ENCODE assay signal across 8 cellular contexts in genomic region chr11:67268036-67268683, GRCh38. TPM values are rescaled to one million over a fixed set of nuclear protein-coding genes. Genes with fewer than 3 reads are reported as not detected.
A peak's percentile ranks its signal among the peaks of the same experiment; 100 is the strongest.
DNase-seq lines count a peak whose midpoint lies in the region; ATAC-seq and TF ChIP-seq lines count a peak whose summit lies in the region.

No MANE protein-coding gene starts in this region.

- peak overlapping the region; percentile 90 for H3K27ac ChIP-seq in effector memory CD4-positive, alpha-beta T cell (ENCODE audit: insufficient read depth, low read length, poor library complexity, severe bottlenecking)

- no peaks in the 10 kb centered on the region for H3K9me3 ChIP-seq in effector memory CD4-positive, alpha-beta T cell (ENCODE audit: control insufficient read depth, low read length)

- H3K4me3 ChIP-seq in effector memory CD4-positive, alpha-beta T cell (ENCODE audit: insufficient read depth, low read depth, low read length, poor library complexity, severe bottlenecking), result peak overlapping the region; percentile 86

- no peaks in the 10 kb centered on the region for H3K9me3 Mint-ChIP-seq in osteocyte (ENCODE audit: unreplicated experiment)

- H3K36me3 ChIP-seq in effector memory CD4-positive, alpha-beta T cell (ENCODE audit: control insufficient read depth, insufficient read depth, low read length), result peaks cover 5% of the 10 kb centered on the region

- H3K27ac Mint-ChIP-seq in osteocyte (ENCODE audit: unreplicated experiment), result no peak overlapping the region

- DNase-seq in UCSD-AML1 (lab: John Stamatoyannopoulos, UW; ENCODE audit: unreplicated experiment) (peak; percentile 76), osteocyte (ENCODE audit: extremely low spot score, unreplicated experiment) (no peak), SHP77 (lab: John Stamatoyannopoulos, UW) (no peak), NCI-H2227 (lab: John Stamatoyannopoulos, UW; ENCODE audit: unreplicated experiment) (no peak), NCI-H1694 treated with DMSO at 0.1 percent for 48 hours (lab: John Stamatoyannopoulos, UW) (no peak)
- DNase-seq in effector memory CD4-positive, alpha-beta T cell, result peak in 2 of 3 donors; percentile 56 to 62

- H3K27me3 ChIP-seq in effector memory CD4-positive, alpha-beta T cell (replicated peaks; ENCODE audit: control insufficient read depth, insufficient read depth, low read length, poor library complexity, severe bottlenecking), result no peaks in the 10 kb centered on the region

- H3K4me1 Mint-ChIP-seq in osteocyte (ENCODE audit: unreplicated experiment), result peaks cover 52% of the 10 kb centered on the region

- no peaks in the 10 kb centered on the region for H3K36me3 Mint-ChIP-seq in osteocyte (ENCODE audit: unreplicated experiment)

- H3K4me3 Mint-ChIP-seq in osteocyte (ENCODE audit: unreplicated experiment), result peak overlapping the region; percentile 90

- H3K27me3 Mint-ChIP-seq in osteocyte (ENCODE audit: unreplicated experiment), result no peaks in the 10 kb centered on the region

- 0 out of 3 replicates have a peak, but pooled peaks have one; percentile 9 for TF ChIP-seq CTCF in GM12872 (IDR thresholded peaks at IDR 0.05; ENCODE audit: insufficient read depth, low read depth, low read length)
- no peak for TF ChIP-seq CTCF in osteocyte (IDR thresholded peaks at IDR 0.05)

- peaks cover 61% of the 10 kb centered on the region for H3K4me1 ChIP-seq in effector memory CD4-positive, alpha-beta T cell (ENCODE audit: control insufficient read depth, insufficient read depth, low read length, poor library complexity, severe bottlenecking)

- ATAC-seq in HG02938 (IDR thresholded peaks at IDR 0.05; ENCODE audit: unreplicated experiment), result peak; percentile 46

RNA-seq across cellular contexts. Expression of gene GRK2, which starts 1.9 kb away (rescaled TPM):
- 41.5 and 45.0 TPM in 2 replicates for total RNA-seq in osteocyte

RNA-seq across cellular contexts. Expression of gene ANKRD13D, which starts 20.9 kb away (rescaled TPM):
- 54.3 and 56.2 TPM in 2 replicates for total RNA-seq in osteocyte

RNA-seq across cellular contexts. Expression of gene SSH3, which starts 35.2 kb away (rescaled TPM):
- 28.5 and 28.6 TPM in 2 replicates for total RNA-seq in osteocyte

Comparison
In these comparisons a context has a peak if more than half of its experiments do, and no peak if none do; other contexts are left out.
1. DNase-seq: peak in UCSD-AML1 (single experiment) and effector memory CD4-positive, alpha-beta T cell (2 of 3); none in osteocyte (single experiment), SHP77 (0 of 2), NCI-H2227 (single experiment) and NCI-H1694 treated with DMSO at 0.1 percent for 48 hours (single experiment).